ENCODE assay signal across 8 cellular contexts in genomic region chr16:3182608-3183444, GRCh38. TPM values are rescaled to one million over a fixed set of nuclear protein-coding genes. Genes with fewer than 3 reads are reported as not detected.
DNase-seq lines count a peak whose midpoint lies in the region; ATAC-seq and TF ChIP-seq lines count a peak whose summit lies in the region.

No MANE protein-coding gene starts in this region.

- no peak overlapping the region for H3K27ac ChIP-seq in left lung
- H3K27ac ChIP-seq in thoracic aorta: no peak overlapping the region
- H3K27ac ChIP-seq in gastroesophageal sphincter: no peak overlapping the region

- H3K4me1 ChIP-seq in left lung: peaks cover 12 to 16% of the 10 kb centered on the region in 2 donors
- H3K4me1 ChIP-seq in thoracic aorta (ENCODE audit: control insufficient read depth in 1 of 2, low read depth in 2 of 2): peaks cover 7 to 13% of the 10 kb centered on the region in 2 donors
- peaks cover 0 to 20% (median 9%) of the 10 kb centered on the region in 3 donors for H3K4me1 ChIP-seq in gastroesophageal sphincter

- intact Hi-C loops in left lung (cut with DNase I): no loop called here

- peak overlapping the region; percentile 17 to 21 for H3K4me3 ChIP-seq in left lung
- H3K4me3 ChIP-seq in thoracic aorta: peak overlapping the region; percentile 57
- peak overlapping the region in 1 of 2 donors; percentile 25 for H3K4me3 ChIP-seq in gastroesophageal sphincter

- H3K9me3 ChIP-seq in left lung: no peaks in the 10 kb centered on the region
- H3K9me3 ChIP-seq in thoracic aorta: no peaks in the 10 kb centered on the region
- no peaks in the 10 kb centered on the region for H3K9me3 ChIP-seq in gastroesophageal sphincter

- TF ChIP-seq EP300 in gastroesophageal sphincter (IDR thresholded peaks at IDR 0.05): no peak

- peak in 1 of 2 donors; percentile 7 for TF ChIP-seq CTCF in left lung (IDR thresholded peaks at IDR 0.05)
- TF ChIP-seq CTCF in thoracic aorta (IDR thresholded peaks at IDR 0.05): peak; percentile 22
- TF ChIP-seq CTCF in gastroesophageal sphincter (IDR thresholded peaks at IDR 0.05): peak in 1 of 4 experiments; percentile 31

- no peak for TF ChIP-seq POLR2A in gastroesophageal sphincter (IDR thresholded peaks at IDR 0.05)

- H3K27me3 ChIP-seq in left lung (peaks cover 71 to 100% of the 10 kb centered on the region in 2 donors), thoracic aorta (replicated peaks; ENCODE audit: insufficient read depth) (peaks cover 10% of the 10 kb centered on the region), gastroesophageal sphincter (peaks cover 100% of the 10 kb centered on the region)

- WGBS in gastroesophageal sphincter (ENCODE audit: low coverage in 1 of 2), 2 donors: 2% methylated on average over 17 of the region's 72 CpGs; no CpG with 5 or more reads in 1 of the 2 donors

- DNase-seq in activated T-cell treated with anti-CD3 and anti-CD28 coated beads for 24 hours (ENCODE audit: low read depth) (peak; percentile 63), activated T-cell treated with anti-CD3 and anti-CD28 coated beads for 4 hours (no peak), cerebellar cortex (ENCODE audit: low spot score) (peak; percentile 69), left lung (no peak), thoracic aorta (ENCODE audit: low spot score) (no peak), MV-4-11 (lab: John Stamatoyannopoulos, UW) (no peak)

- ATAC-seq in SK-N-SH treated with all-trans-retinoic acid at 6 μM for 48 hours (peak; percentile 68), left lung (peak; percentile 75), thoracic aorta (ENCODE audit: insufficient number of reproducible peaks, low FRiP score, low read depth) (no peak), gastroesophageal sphincter (no peak)

- H3K36me3 ChIP-seq in left lung: no peaks in the 10 kb centered on the region
- H3K36me3 ChIP-seq in thoracic aorta: no peaks in the 10 kb centered on the region
- H3K36me3 ChIP-seq in gastroesophageal sphincter: no peaks in the 10 kb centered on the region

TF ChIP-seq in SK-N-SH treated with all-trans-retinoic acid at 6 μM for 48 hours, 23 proteins besides CTCF, POLR2A, EP300 and RAD21:
- no peak for TF ChIP-seq ARNTL (CRISPR knock-in tag; IDR thresholded peaks at IDR 0.05; ENCODE audit: borderline replicate concordance, low read depth)
- TF ChIP-seq ISL1 (CRISPR knock-in tag; IDR thresholded peaks at IDR 0.05): no peak
- no peak for TF ChIP-seq POU6F1 (CRISPR knock-in tag; IDR thresholded peaks at IDR 0.05; ENCODE audit: borderline replicate concordance, low read depth)
- no peak for TF ChIP-seq OSR1 (CRISPR knock-in tag; IDR thresholded peaks at IDR 0.05)
- TF ChIP-seq ZFP30 (CRISPR knock-in tag; IDR thresholded peaks at IDR 0.05): no peak
- TF ChIP-seq BACH2 (CRISPR knock-in tag; IDR thresholded peaks at IDR 0.05; ENCODE audit: borderline replicate concordance): no peak
- TF ChIP-seq PPARA (CRISPR knock-in tag; IDR thresholded peaks at IDR 0.05; ENCODE audit: borderline replicate concordance): no peak
- no peak for TF ChIP-seq TOX (CRISPR knock-in tag; IDR thresholded peaks at IDR 0.05; ENCODE audit: borderline replicate concordance)
- TF ChIP-seq GLIS3 (CRISPR knock-in tag; IDR thresholded peaks at IDR 0.05): no peak
- TF ChIP-seq ZFP3 (CRISPR knock-in tag; IDR thresholded peaks at IDR 0.05): no peak
- TF ChIP-seq SNAI2 (CRISPR knock-in tag; IDR thresholded peaks at IDR 0.05): no peak
- TF ChIP-seq ESRRG (CRISPR knock-in tag; IDR thresholded peaks at IDR 0.05): no peak
- no peak for TF ChIP-seq CSDC2 (CRISPR knock-in tag; IDR thresholded peaks at IDR 0.05)
- TF ChIP-seq ZNF8 (CRISPR knock-in tag; IDR thresholded peaks at IDR 0.05): no peak
- no peak for TF ChIP-seq TCF4 (CRISPR knock-in tag; IDR thresholded peaks at IDR 0.05; ENCODE audit: borderline replicate concordance)
- TF ChIP-seq ZNF565 (CRISPR knock-in tag; conservative IDR thresholded peaks at IDR 0.05; ENCODE audit: low read depth): no peak
- no peak for TF ChIP-seq RARB (CRISPR knock-in tag; IDR thresholded peaks at IDR 0.05)
- TF ChIP-seq, protein P1, sequence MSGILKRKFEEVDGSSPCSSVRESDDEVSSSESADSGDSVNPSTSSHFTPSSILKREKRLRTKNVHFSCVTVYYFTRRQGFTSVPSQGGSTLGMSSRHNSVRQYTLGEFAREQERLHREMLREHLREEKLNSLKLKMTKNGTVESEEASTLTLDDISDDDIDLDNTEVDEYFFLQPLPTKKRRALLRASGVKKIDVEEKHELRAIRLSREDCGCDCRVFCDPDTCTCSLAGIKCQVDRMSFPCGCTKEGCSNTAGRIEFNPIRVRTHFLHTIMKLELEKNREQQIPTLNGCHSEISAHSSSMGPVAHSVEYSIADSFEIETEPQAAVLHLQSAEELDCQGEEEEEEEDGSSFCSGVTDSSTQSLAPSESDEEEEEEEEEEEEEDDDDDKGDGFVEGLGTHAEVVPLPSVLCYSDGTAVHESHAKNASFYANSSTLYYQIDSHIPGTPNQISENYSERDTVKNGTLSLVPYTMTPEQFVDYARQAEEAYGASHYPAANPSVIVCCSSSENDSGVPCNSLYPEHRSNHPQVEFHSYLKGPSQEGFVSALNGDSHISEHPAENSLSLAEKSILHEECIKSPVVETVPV (CRISPR knock-in tag; IDR thresholded peaks at IDR 0.05): no peak
- TF ChIP-seq ZC3H10 (CRISPR knock-in tag; IDR thresholded peaks at IDR 0.05): no peak
TF ChIP-seq in SK-N-SH treated with all-trans-retinoic acid at 6 μM for 48 hours: peak in this region for 0.

RNA-seq across cellular contexts. Expression of gene OR1F1, which starts 5.2 kb away (rescaled TPM):
- not detected for total RNA-seq in left lung
- not detected for total RNA-seq in thoracic aorta
- total RNA-seq in gastroesophageal sphincter: not detected

RNA-seq across cellular contexts. Expression of gene ZNF213, which starts 48.0 kb away (rescaled TPM):
- 10 to 100 TPM in 1 of 2 donors, 1 to 10 TPM in 1; 8.4 to 12.0 TPM for total RNA-seq in left lung
- total RNA-seq in thoracic aorta: 10 to 100 TPM in 1 of 2 donors, 1 to 10 TPM in 1; 5.9 to 16.2 TPM
- 10 to 100 TPM in 2 of 4 donors, 1 to 10 TPM in 2; 3.6 to 22.3 (median 12.2) TPM for total RNA-seq in gastroesophageal sphincter

RNA-seq across cellular contexts. Expression of gene ZNF200, which starts 52.1 kb away (rescaled TPM):
- total RNA-seq in left lung: 10 to 100 TPM in 1 of 2 donors, 1 to 10 TPM in 1; 6.7 to 10.5 TPM
- 10 to 100 TPM in 1 of 2 donors, 1 to 10 TPM in 1; 1.2 to 11.1 TPM for total RNA-seq in thoracic aorta
- total RNA-seq in gastroesophageal sphincter: 10 to 100 TPM in 2 of 4 donors, 1 to 10 TPM in 2; 5.2 to 11.8 (median 8.0) TPM

Comparison
In these comparisons a context has a peak if more than half of its experiments do, and no peak if none do; other contexts are left out.
1. DNase-seq: peak in activated T-cell treated with anti-CD3 and anti-CD28 coated beads for 24 hours (single experiment) and cerebellar cortex (single experiment); none in activated T-cell treated with anti-CD3 and anti-CD28 coated beads for 4 hours (single experiment), left lung (0 of 2), thoracic aorta (single experiment) and MV-4-11 (single experiment).
2. ATAC-seq: peak in SK-N-SH treated with all-trans-retinoic acid at 6 μM for 48 hours (single experiment) and left lung (single experiment); none in thoracic aorta (single experiment) and gastroesophageal sphincter (single experiment).